ENCODE assay signal across 10 cellular contexts in genomic region chr1:93033785-93034184, GRCh38. TPM values are rescaled to one million over a fixed set of nuclear protein-coding genes. Genes with fewer than 3 reads are reported as not detected.
DNase-seq lines count a peak whose midpoint lies in the region; ATAC-seq, FAIRE-seq and TF ChIP-seq lines count a peak whose summit lies in the region.
"Had no signal": no experiment of that assay in that cellular context is flagged by ENCODE, and none has a peak within 500 bp of the region (broad histone marks: within the 10 kb centered on the region; RNA-seq: fewer than 3 reads in every experiment).

No MANE protein-coding gene starts in this region.

- WGBS in small intestine, 3 donors = 60 to 65% (median 61%) methylated on average over 3 of the region's 3 CpGs
- 69 to 72% methylated on average over 3 of the region's 3 CpGs for WGBS in testis, 2 donors

- H3K36me3 ChIP-seq in SU-DHL-6 (ENCODE audit: low read length) (no peaks in the 10 kb centered on the region), small intestine (ENCODE audit: control insufficient read depth in 2 of 2, insufficient read depth in 2 of 2, low read length in 2 of 2) (no peaks in the 10 kb centered on the region), testis (ENCODE audit: low read depth, missing control alignments) (no peaks in the 10 kb centered on the region)

- peak overlapping the region; percentile 15; the same call in 1 of the 2 replicates for H3K9ac ChIP-seq in SU-DHL-6 (ENCODE audit: low read length)

- DNase-seq in GM10266 (ENCODE audit: extremely low spot score) = peak; percentile 47
- no peak for DNase-seq in small intestine
- DNase-seq in testis = no peak
- no peak for DNase-seq in effector memory CD8-positive, alpha-beta T cell
- no peak for DNase-seq in natural killer cell treated with Interleukin-12 subunit alpha and Interleukin-12 subunit beta and Interleukin-15 and Interleukin-18, amount 100 ng/mL, for 72 hours (ENCODE audit: low spot score)

- H3K27ac ChIP-seq in SU-DHL-6 (ENCODE audit: low read depth, low read length) (peak overlapping the region; percentile 78), small intestine (ENCODE audit: low read depth in 1 of 2, low read length in 1 of 2) (no peak overlapping the region), testis (no peak overlapping the region)

- H3K4me3 ChIP-seq in SU-DHL-6 (ENCODE audit: insufficient read depth, low read length, poor library complexity, severe bottlenecking) (peak overlapping the region; percentile 23), small intestine (ENCODE audit: low read depth in 1 of 2, low read length in 2 of 2) (no peak overlapping the region), testis (no peak overlapping the region)

- no peak overlapping the region for H3K27ac Mint-ChIP-seq in effector memory CD8-positive, alpha-beta T cell
- no peak overlapping the region for H3K27ac Mint-ChIP-seq in natural killer cell treated with Interleukin-12 subunit alpha and Interleukin-12 subunit beta and Interleukin-15 and Interleukin-18, amount 100 ng/mL, for 72 hours
- H3K27ac Mint-ChIP-seq: brain; T-helper 1 cell treated with Interleukin-12 subunit alpha and Interleukin-12 subunit beta and Interleukin-4 antibody, amounts not matched to agents 30 μg/mL and 1 μg/mL, for 36 hours had no signal

- H4K20me1 ChIP-seq in SU-DHL-6 (ENCODE audit: low read depth, low read length) = no peaks in the 10 kb centered on the region

- peaks cover 18% of the 10 kb centered on the region; the same call in 1 of the 2 replicates for H3F3A ChIP-seq in SU-DHL-6 (ENCODE audit: insufficient read depth)

- FAIRE-seq in small intestine (lab: Jason Lieb, UNC) = no peak

- TF ChIP-seq POLR2A in testis (IDR thresholded peaks at IDR 0.05) = no peak

- H3K9me2 ChIP-seq in SU-DHL-6 (replicated peaks; ENCODE audit: insufficient read depth, low read length) = no peaks in the 10 kb centered on the region

- peak overlapping the region; percentile 73 for H2AFZ ChIP-seq in SU-DHL-6 (ENCODE audit: low read depth, low read length, severe bottlenecking)

- no peaks in the 10 kb centered on the region for H3K79me2 ChIP-seq in SU-DHL-6 (ENCODE audit: insufficient read depth, low read length)

- H3K4me2 ChIP-seq in SU-DHL-6 (ENCODE audit: low read depth, low read length, poor library complexity, severe bottlenecking) = peak overlapping the region; percentile 66

- H3K9me3 Mint-ChIP-seq in effector memory CD8-positive, alpha-beta T cell = no peaks in the 10 kb centered on the region
- H3K9me3 Mint-ChIP-seq in natural killer cell treated with Interleukin-12 subunit alpha and Interleukin-12 subunit beta and Interleukin-15 and Interleukin-18, amount 100 ng/mL, for 72 hours = no peaks in the 10 kb centered on the region
- H3K9me3 Mint-ChIP-seq: brain; T-helper 1 cell treated with Interleukin-12 subunit alpha and Interleukin-12 subunit beta and Interleukin-4 antibody, amounts not matched to agents 30 μg/mL and 1 μg/mL, for 36 hours had no signal

- peak; percentile 84 for ATAC-seq in GM19463 (IDR thresholded peaks at IDR 0.05; ENCODE audit: unreplicated experiment)
- peak; percentile 85 for ATAC-seq in HG03097 (IDR thresholded peaks at IDR 0.05; ENCODE audit: low FRiP score, unreplicated experiment)
- no peak for ATAC-seq in effector memory CD8-positive, alpha-beta T cell (replicated peaks)
- no peak for ATAC-seq in natural killer cell treated with Interleukin-12 subunit alpha and Interleukin-12 subunit beta and Interleukin-15 and Interleukin-18, amount 100 ng/mL, for 72 hours

- TF ChIP-seq CTCF in GM10266 (IDR thresholded peaks at IDR 0.05; ENCODE audit: control insufficient read depth, insufficient read depth, low read depth, missing control alignments) = no peak
- TF ChIP-seq CTCF in SU-DHL-6 (IDR thresholded peaks at IDR 0.05; ENCODE audit: insufficient read depth, low read length, poor library complexity, severe bottlenecking) = no peak
- no peak for TF ChIP-seq CTCF in testis (IDR thresholded peaks at IDR 0.05)

- no peak overlapping the region for H3K4me3 Mint-ChIP-seq in effector memory CD8-positive, alpha-beta T cell
- no peak overlapping the region for H3K4me3 Mint-ChIP-seq in natural killer cell treated with Interleukin-12 subunit alpha and Interleukin-12 subunit beta and Interleukin-15 and Interleukin-18, amount 100 ng/mL, for 72 hours
- H3K4me3 Mint-ChIP-seq: brain; T-helper 1 cell treated with Interleukin-12 subunit alpha and Interleukin-12 subunit beta and Interleukin-4 antibody, amounts not matched to agents 30 μg/mL and 1 μg/mL, for 36 hours had no signal

- H3K4me1 ChIP-seq in small intestine (ENCODE audit: control insufficient read depth in 2 of 2, insufficient read depth in 1 of 2, low read depth in 1 of 2, low read length in 1 of 2) (no peaks in the 10 kb centered on the region), testis (peaks cover under 1% of the 10 kb centered on the region)

- peaks cover 4 to 7% of the 10 kb centered on the region in 2 donors for H3K4me1 Mint-ChIP-seq in effector memory CD8-positive, alpha-beta T cell (ENCODE audit: low read depth in 2 of 2)
- H3K4me1 Mint-ChIP-seq in natural killer cell treated with Interleukin-12 subunit alpha and Interleukin-12 subunit beta and Interleukin-15 and Interleukin-18, amount 100 ng/mL, for 72 hours (ENCODE audit: low read depth in 2 of 2) = peaks cover 6 to 17% of the 10 kb centered on the region in 2 donors
- H3K4me1 Mint-ChIP-seq: brain had no signal

- H3K27me3 ChIP-seq in SU-DHL-6 (ENCODE audit: low read length) = no peaks in the 10 kb centered on the region
- H3K27me3 ChIP-seq in small intestine (ENCODE audit: control insufficient read depth in 2 of 2, insufficient read depth in 2 of 2, low read length in 2 of 2) = no peaks in the 10 kb centered on the region
- no peaks in the 10 kb centered on the region for H3K27me3 ChIP-seq in testis

- peaks cover 0 to 11% of the 10 kb centered on the region in 2 donors for H3K27me3 Mint-ChIP-seq in effector memory CD8-positive, alpha-beta T cell
- H3K27me3 Mint-ChIP-seq in natural killer cell treated with Interleukin-12 subunit alpha and Interleukin-12 subunit beta and Interleukin-15 and Interleukin-18, amount 100 ng/mL, for 72 hours = peaks cover 0 to 7% of the 10 kb centered on the region in 2 donors
- H3K27me3 Mint-ChIP-seq: brain had no signal

- peaks cover 5% of the 10 kb centered on the region for H3K36me3 Mint-ChIP-seq in effector memory CD8-positive, alpha-beta T cell (ENCODE audit: insufficient read depth)
- no peaks in the 10 kb centered on the region for H3K36me3 Mint-ChIP-seq in natural killer cell treated with Interleukin-12 subunit alpha and Interleukin-12 subunit beta and Interleukin-15 and Interleukin-18, amount 100 ng/mL, for 72 hours
- H3K36me3 Mint-ChIP-seq: brain had no signal

- H3K9me3 ChIP-seq in SU-DHL-6 (ENCODE audit: insufficient read depth, low read length) = no peaks in the 10 kb centered on the region
- no peaks in the 10 kb centered on the region for H3K9me3 ChIP-seq in small intestine (ENCODE audit: control insufficient read depth, low read depth)
- no peaks in the 10 kb centered on the region for H3K9me3 ChIP-seq in testis

- intact Hi-C loops in testis (cut with DNase I; ENCODE audit: low total_unique reads) = no loop called here

RNA-seq across cellular contexts. Expression of gene MTF2, which starts 45.3 kb away (rescaled TPM):
- 1 to 10 TPM; 6.5 to 9.8 (median 8.6) TPM for polyA plus RNA-seq in small intestine
- total RNA-seq in testis = 10 to 100 TPM; 57.4 to 68.3 TPM
- polyA plus RNA-seq in testis (ENCODE audit: insufficient read depth, low read depth, low replicate concordance) = 32.2 TPM
- total RNA-seq in natural killer cell treated with Interleukin-12 subunit alpha and Interleukin-12 subunit beta and Interleukin-15 and Interleukin-18, amount 100 ng/mL, for 72 hours = 10 to 100 TPM; 45.1 to 63.6 TPM

Comparison
In these comparisons a context has a peak if more than half of its experiments do, and no peak if none do; other contexts are left out.
1. ATAC-seq: peak in GM19463 (single experiment) and HG03097 (single experiment); none in effector memory CD8-positive, alpha-beta T cell (single experiment) and natural killer cell treated with Interleukin-12 subunit alpha and Interleukin-12 subunit beta and Interleukin-15 and Interleukin-18, amount 100 ng/mL, for 72 hours (0 of 2).